In genomic region chr5:54214747-54215146, GRCh38 we compare ENCODE assay signal across 20 cellular contexts.
DNase-seq lines count a peak whose midpoint lies in the region; ATAC-seq, FAIRE-seq and TF ChIP-seq lines count a peak whose summit lies in the region.
"Had no signal": no experiment of that assay in that cellular context is flagged by ENCODE, and none has a peak within 500 bp of the region (broad histone marks: within the 10 kb centered on the region; RNA-seq: fewer than 3 reads in every experiment).

No MANE protein-coding gene starts in this region.

- DNase-seq in IMR-90: no peak
- no peak for DNase-seq in H1 (ENCODE audit: low read depth in 1 of 2, low spot score in 2 of 2)
- DNase-seq in mesendoderm: no peak
- peak; percentile 12 for DNase-seq in smooth muscle cell of the brain vasculature (ENCODE audit: low read depth, low spot score)
- no peak for DNase-seq in heart left ventricle
- DNase-seq in KBM-7: no peak
- DNase-seq: BE2C, EL, GF-D8, H7, HFFc6, KG1, NCI-H1105 treated with DMSO at 0.1 percent for 48 hours, NCI-H446 treated with DMSO at 0.1 percent for 48 hours, NCI-H526 treated with DMSO at 0.1 percent for 48 hours, SHP77 treated with DMSO at 0.1 percent for 48 hours had no signal

- H3K9me1 ChIP-seq in IMR-90 (ENCODE audit: insufficient read depth, low read length): 0 out of 2 replicates have a peak, but pooled peaks cover 3% of the 10 kb centered on the region

- CTCF ChIA-PET in IMR-90 (lab: Yijun Ruan, JAX) (interaction anchor here (0.6 kb wide), 2 partner anchors 30 to 1262 kb away, joined by 4 to 7 read pairs; no protein-coding TSS in a partner anchor), H1 (lab: Charles Lee; ENCODE audit: partially characterized antibody) (interaction anchor here (0.6 to 2.4 kb wide), 3 partner anchors 14 to 788 kb away, joined by 3 to 10 read pairs (median 10); no protein-coding TSS in a partner anchor)

- dilution Hi-C loops in IMR-90 (cut with HindIII; ENCODE audit: low sequenced_read_pairs, unreplicated experiment): no loop called here

- H3K9me3 ChIP-seq in IMR-90 (ENCODE audit: control insufficient read depth, insufficient read depth, low read length) (no peaks in the 10 kb centered on the region), H1 (ENCODE audit: insufficient read depth in 2 of 2, low read depth in 1 of 2, low read length in 1 of 2) (no peaks in the 10 kb centered on the region), heart left ventricle (no peaks in the 10 kb centered on the region)
- H3K9me3 ChIP-seq: BE2C had no signal

- H3K79me1 ChIP-seq in IMR-90 (ENCODE audit: low read depth in 1 of 2, low read length in 2 of 2): peaks cover 7 to 9% of the 10 kb centered on the region in 2 experiments; a peak in 2 of 4 replicates
- no peaks in the 10 kb centered on the region for H3K79me1 ChIP-seq in H1 (ENCODE audit: low read depth, low read length)
- H3K79me1 ChIP-seq in mesendoderm (ENCODE audit: low read length): no peaks in the 10 kb centered on the region

- no peak for FAIRE-seq in H1 (lab: Jason Lieb, UNC)
- FAIRE-seq: HepG2 had no signal

- no peak for TF ChIP-seq EP300 in H1 (IDR thresholded peaks at IDR 0.05; ENCODE audit: borderline replicate concordance in 1 of 2, low read depth in 2 of 2, low read length in 2 of 2)

- ATAC-seq in IMR-90 (ENCODE audit: low read depth) (no peak), GM19467 (IDR thresholded peaks at IDR 0.05; ENCODE audit: unreplicated experiment) (no peak), heart left ventricle (no peak)
- ATAC-seq: HepG2, SK-N-SH treated with all-trans-retinoic acid at 6 μM for 48 hours had no signal

- H2BK12ac ChIP-seq in H1 (ENCODE audit: low read depth, low read length): peak overlapping the region; percentile 11

- H3K36me3 ChIP-seq in IMR-90 (ENCODE audit: control insufficient read depth, insufficient read depth, low read length): no peaks in the 10 kb centered on the region
- no peaks in the 10 kb centered on the region for H3K36me3 ChIP-seq in H1 (ENCODE audit: control insufficient read depth in 2 of 4, insufficient read depth in 4 of 4, low read length in 3 of 4)
- H3K36me3 ChIP-seq in mesendoderm (ENCODE audit: control insufficient read depth, insufficient read depth, low read length): no peaks in the 10 kb centered on the region
- H3K36me3 ChIP-seq in heart left ventricle: no peaks in the 10 kb centered on the region
- H3K36me3 ChIP-seq: BE2C had no signal

- no TSS peak for BruUV-seq in IMR-90 (replicated peaks; lab: Mats Ljungman, UMichigan)

- no peak overlapping the region for H3K4me2 ChIP-seq in IMR-90 (ENCODE audit: low read depth, low read length)
- peak overlapping the region in 1 of 2 experiments; percentile 46; a peak in 2 of 4 replicates for H3K4me2 ChIP-seq in H1 (ENCODE audit: insufficient read depth in 1 of 2, low read depth in 2 of 2, low read length in 2 of 2)
- H3K4me2 ChIP-seq in mesendoderm (ENCODE audit: low read length): no peak overlapping the region

- H2BK120ac ChIP-seq in IMR-90 (ENCODE audit: low read depth, low read length) (no peak overlapping the region), H1 (replicated peaks; ENCODE audit: low read depth, low read length) (no peak overlapping the region), mesendoderm (ENCODE audit: low read depth, low read length) (peak overlapping the region; percentile 91)

- H3K14ac ChIP-seq in IMR-90 (replicated peaks; ENCODE audit: low read depth, low read length): no peak overlapping the region; the same call in 1 of the 2 replicates
- no peak overlapping the region for H3K14ac ChIP-seq in H1 (ENCODE audit: insufficient read length)

- H4K20me1 ChIP-seq in IMR-90 (ENCODE audit: insufficient read depth, low read length): no peaks in the 10 kb centered on the region
- H4K20me1 ChIP-seq in H1 (replicated peaks in 1 of 2; ENCODE audit: control insufficient read depth in 1 of 2, insufficient read depth in 2 of 2, low read length in 2 of 2): no peaks in the 10 kb centered on the region

- H3K4me3 ChIP-seq in IMR-90 (ENCODE audit: insufficient read depth, low read depth, low read length) (no peak overlapping the region), H1 (ENCODE audit: extremely low read depth in 1 of 4, insufficient read depth in 2 of 4, low read depth in 3 of 4, low read length in 4 of 4) (no peak overlapping the region), mesendoderm (ENCODE audit: low read length) (no peak overlapping the region), heart left ventricle (no peak overlapping the region)

- H3K4me1 ChIP-seq in IMR-90 (ENCODE audit: control insufficient read depth, insufficient read depth, low read length) (peaks cover 3% of the 10 kb centered on the region; the same call in 1 of the 2 replicates), H1 (replicated peaks in 1 of 4; ENCODE audit: control insufficient read depth in 3 of 4, insufficient read depth in 4 of 4, low read length in 3 of 4) (peaks cover 2 to 23% (median 16%) of the 10 kb centered on the region in 4 experiments; a peak in 6 of 7 replicates), mesendoderm (ENCODE audit: control insufficient read depth, low read depth, low read length) (peaks cover 13% of the 10 kb centered on the region), heart left ventricle (peaks cover 0 to 47% (median 6%) of the 10 kb centered on the region in 12 donors)
- H3K4me1 ChIP-seq: BE2C had no signal

- H2AK5ac ChIP-seq in IMR-90 (ENCODE audit: low read depth, low read length) (no peak overlapping the region), H1 (ENCODE audit: low read depth, low read length) (peak overlapping the region; percentile 91), mesendoderm (ENCODE audit: low read length) (peak overlapping the region; percentile 72)

- H3K27ac ChIP-seq in IMR-90 (ENCODE audit: insufficient read depth, low read length): no peak overlapping the region
- peak overlapping the region; percentile 2; the same call in 1 of the 2 replicates for H3K27ac ChIP-seq in H1 (ENCODE audit: low read depth, low read length)
- no peak overlapping the region for H3K27ac ChIP-seq in mesendoderm (ENCODE audit: low read depth, low read length)
- H3K27ac ChIP-seq in heart left ventricle: no peak overlapping the region
- H3K27ac ChIP-seq: RWPE1 had no signal

- H3K4ac ChIP-seq in IMR-90 (ENCODE audit: low read depth, low read length) (peak overlapping the region; percentile 50; the same call in 1 of the 2 replicates), H1 (replicated peaks; ENCODE audit: insufficient read length, low read depth, low read length) (no peak overlapping the region), mesendoderm (ENCODE audit: low read depth, low read length) (peak overlapping the region; percentile 59)

- TF ChIP-seq CTCF in IMR-90 (conservative IDR thresholded peaks at IDR 0.05; ENCODE audit: low read depth, low read length): no peak
- no peak for TF ChIP-seq CTCF in H1 (IDR thresholded peaks at IDR 0.05; ENCODE audit: control extremely low read depth in 1 of 3, insufficient read depth in 1 of 3, low read depth in 1 of 3, low read length in 3 of 3)
- TF ChIP-seq CTCF in heart left ventricle (IDR thresholded peaks at IDR 0.05): no peak

- intact Hi-C loops in IMR-90 (cut with micrococcal nuclease): loop anchor here (5.0 to 10.0 kb wide), 6 partner anchors 220 to 1092 kb away; partner anchors contain the start of gene NDUFS4
- intact Hi-C loops in heart left ventricle (cut with DNase I): loop anchor here in 8 of 10 donors (5.0 to 10.0 kb wide), 8 partner anchors 120 to 1042 kb away; partner anchors contain the start of gene FST (in 1 of the 8)

- 80% methylated on average over 2 of the region's 5 CpGs; no CpG with 5 or more reads in 1 of the 2 experiments for WGBS in IMR-90 (ENCODE audit: extremely low coverage in 2 of 2, insufficient read length in 1 of 2), 2 experiments
- 82% methylated on average over 5 of the region's 5 CpGs; no CpG with 5 or more reads in 1 of the 2 experiments for WGBS in H1 (ENCODE audit: extremely low coverage in 1 of 2, insufficient coverage in 1 of 2, insufficient read length in 1 of 2, insufficient replicate concordance in 2 of 2, low coverage in 1 of 2, low lambda C conversion rate in 2 of 2, missing lambda C conversion rate in 1 of 2), 2 experiments
- no CpG with 5 or more reads among the region's 5 CpGs for WGBS in mesendoderm (ENCODE audit: extremely low coverage, insufficient coverage, low lambda C conversion rate)
- 90 to 97% (median 95%) methylated on average over 5 of the region's 5 CpGs for WGBS in heart left ventricle, 4 donors

- H4K91ac ChIP-seq in IMR-90 (ENCODE audit: insufficient read depth, low read depth, low read length): no peak overlapping the region
- peak overlapping the region; percentile 1 for H4K91ac ChIP-seq in H1 (replicated peaks; ENCODE audit: insufficient read length, low read length)

- H2BK15ac ChIP-seq in IMR-90 (ENCODE audit: low read depth, low read length) (no peak overlapping the region), H1 (ENCODE audit: low read length) (no peak overlapping the region), mesendoderm (replicated peaks; ENCODE audit: low read depth) (peak overlapping the region; percentile 19)

- H3K27me3 ChIP-seq in IMR-90 (ENCODE audit: control insufficient read depth, insufficient read depth, low read length) (no peaks in the 10 kb centered on the region), H1 (replicated peaks in 1 of 4; ENCODE audit: control insufficient read depth in 3 of 4, extremely low read depth in 1 of 4, insufficient read depth in 3 of 4, low read length in 3 of 4) (no peaks in the 10 kb centered on the region), mesendoderm (ENCODE audit: insufficient read depth, low read length, poor library complexity) (no peaks in the 10 kb centered on the region), heart left ventricle (no peaks in the 10 kb centered on the region)

- H3K23ac ChIP-seq in IMR-90 (ENCODE audit: low read depth, low read length): no peak overlapping the region
- H3K23ac ChIP-seq in H1 (ENCODE audit: insufficient read length): no peak overlapping the region
- no peak overlapping the region for H3K23ac ChIP-seq in mesendoderm (ENCODE audit: low read length)

- POLR2A ChIA-PET in IMR-90 (lab: Charles Lee; ENCODE audit: unreplicated experiment) (no interaction called here), H1 (lab: Charles Lee; ENCODE audit: partially characterized antibody) (interaction anchor here (1.1 to 1.5 kb wide), 2 partner anchors 198 to 732 kb away, joined by 4 to 7 read pairs; no protein-coding TSS in a partner anchor)

- no peak overlapping the region for H3K18ac ChIP-seq in IMR-90 (ENCODE audit: low read depth, low read length)
- H3K18ac ChIP-seq in H1 (ENCODE audit: extremely low read depth, low read length): 0 out of 2 replicates have a peak overlapping the region, but pooled peaks have one; percentile 17
- peak overlapping the region; percentile 35 for H3K18ac ChIP-seq in mesendoderm (ENCODE audit: low read length)

- in situ Hi-C loops in IMR-90 (cut with MboI; ENCODE audit: low sequenced_read_pairs): loop anchor here (5.0 to 25.0 kb wide), 2 partner anchors 952 to 1252 kb away; no protein-coding TSS in a partner anchor
- in situ Hi-C loops in KBM-7 (cut with MboI; ENCODE audit: low pct_unique_long_range_greater_than_20kb, low sequenced_read_pairs): loop anchor here (25.0 kb wide), 1 partner anchor 727 kb away; the partner anchor contains the start of gene FST

- H2BK20ac ChIP-seq in IMR-90 (ENCODE audit: low read depth, low read length) (no peak overlapping the region), H1 (ENCODE audit: low read length) (peak overlapping the region; percentile 38; the same call in 1 of the 2 replicates)

- H3K9ac ChIP-seq in IMR-90 (ENCODE audit: low read depth, low read length): no peak overlapping the region
- no peak overlapping the region for H3K9ac ChIP-seq in H1 (replicated peaks in 1 of 4; ENCODE audit: extremely low read depth in 1 of 4, low read depth in 3 of 4, low read length in 3 of 4)
- H3K9ac ChIP-seq in mesendoderm (ENCODE audit: low read length): no peak overlapping the region

- H2BK5ac ChIP-seq in IMR-90 (ENCODE audit: low read depth, low read length, poor library complexity, severe bottlenecking): no peak overlapping the region
- H2BK5ac ChIP-seq in H1 (ENCODE audit: low read depth, low read length): peak overlapping the region; percentile 83; the same call in 1 of the 2 replicates
- H2BK5ac ChIP-seq in mesendoderm (ENCODE audit: low read length): peak overlapping the region; percentile 81

- TF ChIP-seq POLR2A in IMR-90 (IDR thresholded peaks at IDR 0.05; ENCODE audit: low read depth, low read length) (no peak), H1 (IDR thresholded peaks at IDR 0.05; ENCODE audit: control extremely low read depth in 1 of 2, low read depth in 2 of 2, low read length in 2 of 2) (no peak), heart left ventricle (IDR thresholded peaks at IDR 0.05) (no peak)

- TF ChIP-seq RAD21 in IMR-90 (IDR thresholded peaks at IDR 0.05; ENCODE audit: low read length) (no peak), H1 (IDR thresholded peaks at IDR 0.05 in 1 of 2, conservative IDR thresholded peaks at IDR 0.05 in 1 of 2; ENCODE audit: low read depth in 2 of 2, low read length in 2 of 2) (no peak)

- H4K5ac ChIP-seq in IMR-90 (ENCODE audit: low read depth, low read length) (no peak overlapping the region), H1 (ENCODE audit: insufficient read length, low read depth, low read length) (no peak overlapping the region), mesendoderm (ENCODE audit: low read length) (no peak overlapping the region)

- H3K79me2 ChIP-seq in H1 (ENCODE audit: control insufficient read depth in 1 of 2, insufficient read depth in 2 of 2, low read length in 2 of 2): peaks cover 0 to 31% of the 10 kb centered on the region in 2 experiments; a peak in 3 of 4 replicates
- no peaks in the 10 kb centered on the region for H3K79me2 ChIP-seq in mesendoderm (ENCODE audit: control insufficient read depth, insufficient read depth, low read length)

- H4K8ac ChIP-seq in IMR-90 (ENCODE audit: low read depth in 2 of 2, low read length in 2 of 2): no peak overlapping the region
- peak overlapping the region; percentile 40; the same call in 1 of the 2 replicates for H4K8ac ChIP-seq in H1 (ENCODE audit: extremely low read depth, insufficient read depth, low read length)
- H4K8ac ChIP-seq in mesendoderm (ENCODE audit: low read depth, low read length): no peak overlapping the region

- H3K23me2 ChIP-seq in H1 (ENCODE audit: low read depth, low read length): no peaks in the 10 kb centered on the region

- no peak overlapping the region for H2AK9ac ChIP-seq in IMR-90 (replicated peaks; ENCODE audit: low read depth, low read length, poor library complexity)

- H3K56ac ChIP-seq in IMR-90 (ENCODE audit: extremely low read depth, insufficient read depth, low read length) (no peak overlapping the region), H1 (replicated peaks; ENCODE audit: insufficient read length, low read depth, low read length) (no peak overlapping the region), mesendoderm (ENCODE audit: low read length) (peak overlapping the region; percentile 68)

- H2AFZ ChIP-seq in IMR-90 (replicated peaks; ENCODE audit: low read length, poor library complexity) (no peak overlapping the region), H1 (ENCODE audit: low read length) (no peak overlapping the region)
